8 cellular contexts compared by ENCODE assay signal in genomic region chr7:155796381-155797261, GRCh38. TPM values are rescaled to one million over a fixed set of nuclear protein-coding genes. Genes with fewer than 3 reads are reported as not detected.
A peak's percentile ranks its signal among the peaks of the same experiment; 100 is the strongest.
DNase-seq lines count a peak whose midpoint lies in the region; ATAC-seq and TF ChIP-seq lines count a peak whose summit lies in the region.

No MANE protein-coding gene starts in this region.

- H3K27ac ChIP-seq in naive thymus-derived CD4-positive, alpha-beta T cell (ENCODE audit: low read depth, low read length) = no peak overlapping the region

- intact Hi-C loops in naive thymus-derived CD4-positive, alpha-beta T cell (cut with micrococcal nuclease) = loop anchor here (1.0 to 5.0 kb wide), 4 partner anchors 676 to 1477 kb away; no protein-coding TSS in a partner anchor

- peaks cover 18% of the 10 kb centered on the region for H3K27me3 Mint-ChIP-seq in endothelial cell (ENCODE audit: unreplicated experiment)
- H3K27me3 Mint-ChIP-seq in naive thymus-derived CD4-positive, alpha-beta T cell = peaks cover 28 to 45% (median 33%) of the 10 kb centered on the region in 5 donors

- H3K4me3 ChIP-seq in naive thymus-derived CD4-positive, alpha-beta T cell (ENCODE audit: low read length) = no peak overlapping the region

- peaks cover 0 to 3% of the 10 kb centered on the region in 2 donors for H3K27me3 ChIP-seq in naive thymus-derived CD4-positive, alpha-beta T cell (ENCODE audit: control insufficient read depth in 2 of 2, insufficient read depth in 2 of 2, low read length in 2 of 2)

- no peaks in the 10 kb centered on the region for H3K4me1 ChIP-seq in naive thymus-derived CD4-positive, alpha-beta T cell (ENCODE audit: control insufficient read depth in 2 of 2, insufficient read depth in 2 of 2, low read length in 2 of 2)

- peak; percentile 15 for DNase-seq in COR-L47 (lab: John Stamatoyannopoulos, UW)
- peak; percentile 21 for DNase-seq in NCI-H1105 (lab: John Stamatoyannopoulos, UW)
- peak; percentile 91 for DNase-seq in activated CD8-positive, alpha-beta memory T cell treated with anti-CD3 and anti-CD28 coated beads for 24 hours
- DNase-seq in endothelial cell (ENCODE audit: low spot score) = peak; percentile 87
- peak; percentile 23 to 80 (median 54) for DNase-seq in naive thymus-derived CD4-positive, alpha-beta T cell
- peak in 5 of 6 experiments; percentile 38 to 61 (median 44) for DNase-seq in stimulated activated naive CD4-positive, alpha-beta T cell (lab: John Stamatoyannopoulos, UW)
- DNase-seq in SKM-1 treated with dmso at 0.1 percent for 144 hours (lab: John Stamatoyannopoulos, UW; ENCODE audit: unreplicated experiment) = no peak

- no peak overlapping the region for H3K27ac Mint-ChIP-seq in endothelial cell (ENCODE audit: unreplicated experiment)
- H3K27ac Mint-ChIP-seq in naive thymus-derived CD4-positive, alpha-beta T cell = no peak overlapping the region

- peaks cover 11% of the 10 kb centered on the region for H3K4me1 Mint-ChIP-seq in endothelial cell (ENCODE audit: unreplicated experiment)
- H3K4me1 Mint-ChIP-seq in naive thymus-derived CD4-positive, alpha-beta T cell = peaks cover 0 to 12% (median 8%) of the 10 kb centered on the region in 7 donors

- no peaks in the 10 kb centered on the region for H3K9me3 ChIP-seq in naive thymus-derived CD4-positive, alpha-beta T cell (ENCODE audit: control insufficient read depth in 2 of 3, low read length in 3 of 3)

- no peaks in the 10 kb centered on the region for H3K9me3 Mint-ChIP-seq in endothelial cell (ENCODE audit: unreplicated experiment)
- H3K9me3 Mint-ChIP-seq in naive thymus-derived CD4-positive, alpha-beta T cell = no peaks in the 10 kb centered on the region

- ATAC-seq in GM21423 (IDR thresholded peaks at IDR 0.05; ENCODE audit: unreplicated experiment) = peak; percentile 68
- ATAC-seq in naive thymus-derived CD4-positive, alpha-beta T cell = peak; percentile 79

- H3K4me3 Mint-ChIP-seq in endothelial cell (ENCODE audit: unreplicated experiment) = no peak overlapping the region
- H3K4me3 Mint-ChIP-seq in naive thymus-derived CD4-positive, alpha-beta T cell = no peak overlapping the region

- no peaks in the 10 kb centered on the region for H3K36me3 ChIP-seq in naive thymus-derived CD4-positive, alpha-beta T cell (ENCODE audit: control insufficient read depth in 2 of 3, insufficient read depth in 3 of 3, low read length in 3 of 3)

- POLR2A ChIA-PET in naive thymus-derived CD4-positive, alpha-beta T cell (lab: Charles Lee) = no interaction called here

- TF ChIP-seq CTCF in endothelial cell (IDR thresholded peaks at IDR 0.05; ENCODE audit: unreplicated experiment) = peak; percentile 90

- CTCF ChIA-PET in naive thymus-derived CD4-positive, alpha-beta T cell (lab: Charles Lee) = no interaction called here

- no peaks in the 10 kb centered on the region for H3K36me3 Mint-ChIP-seq in endothelial cell (ENCODE audit: low read depth, unreplicated experiment)
- peaks cover 0 to 5% (median 0%) of the 10 kb centered on the region in 5 donors for H3K36me3 Mint-ChIP-seq in naive thymus-derived CD4-positive, alpha-beta T cell

RNA-seq across cellular contexts. Expression of gene SHH, which starts 15.6 kb away (rescaled TPM):
- total RNA-seq in endothelial cell (ENCODE audit: unreplicated experiment) = 0.26 TPM
- total RNA-seq in naive thymus-derived CD4-positive, alpha-beta T cell = not detected
- polyA plus RNA-seq in naive thymus-derived CD4-positive, alpha-beta T cell = not detected
